Comparison of ENCODE assay signal across 23 cellular contexts in genomic region chr3:102177075-102177755, GRCh38.
"Had no signal": no experiment of that assay in that cellular context is flagged by ENCODE, and none has a peak within 500 bp of the region (broad histone marks: within the 10 kb centered on the region; RNA-seq: fewer than 3 reads in every experiment).

No MANE protein-coding gene starts in this region.

- H3K4me3 ChIP-seq: cardiac muscle cell, esophagus squamous epithelium, lower lobe of right lung, tibial artery had no signal

- FAIRE-seq: endothelial cell of umbilical vein, urothelium cell line had no signal

- H3K27ac ChIP-seq: cardiac muscle cell, esophagus squamous epithelium, lower lobe of right lung had no signal

- H3K27me3 ChIP-seq: cardiac muscle cell, esophagus squamous epithelium, tibial artery had no signal

- DNase-seq: activated CD4-positive, alpha-beta T cell treated with anti-CD3 and anti-CD28 coated beads for 1 hour; activated CD4-positive, alpha-beta T cell treated with anti-CD3 and anti-CD28 coated beads, Interleukin-2, amount 50 U/mL, for 4 hours; activated effector memory CD4-positive, alpha-beta T cell treated with anti-CD3 and anti-CD28 coated beads, Interleukin-2, amount 50 U/mL, for 16 hours; activated T-cell treated with anti-CD3 and anti-CD28 coated beads, Interleukin-2, amount 50 U/mL, for 72 hours; dermis blood vessel endothelial cell; effector memory CD4-positive, alpha-beta T cell; esophagus squamous epithelium; left cardiac atrium; lower lobe of right lung; midbrain; occipital lobe; posterior cingulate gyrus; stimulated activated CD4-positive, alpha-beta T cell treated with anti-CD3 and anti-CD28 coated beads, Interleukin-12 subunit alpha, Interleukin-12 subunit beta, amount 100 ng/mL, for 4 hours; stimulated activated CD4-positive, alpha-beta T cell treated with anti-CD3 and anti-CD28 coated beads, Interleukin-2, amount 100 ng/mL, for 24 hours; stimulated activated naive CD4-positive, alpha-beta T cell treated with Interleukin-2 at 50 U/mL for 16 hours; substantia nigra; T-helper 1 cell; T-helper 9 cell; tibial artery had no signal

- ATAC-seq: activated naive CD4-positive, alpha-beta T cell treated with anti-CD3 and anti-CD28 coated beads, Interleukin-2, amount 50 U/mL, for 72 hours; left cardiac atrium; lower lobe of right lung had no signal

- H3K36me3 ChIP-seq: cardiac muscle cell, esophagus squamous epithelium, lower lobe of right lung, tibial artery had no signal

- H3K9me3 ChIP-seq: esophagus squamous epithelium, lower lobe of right lung, tibial artery had no signal
